1 cellular context compared by ENCODE assay signal in the genomic region with DNA sequence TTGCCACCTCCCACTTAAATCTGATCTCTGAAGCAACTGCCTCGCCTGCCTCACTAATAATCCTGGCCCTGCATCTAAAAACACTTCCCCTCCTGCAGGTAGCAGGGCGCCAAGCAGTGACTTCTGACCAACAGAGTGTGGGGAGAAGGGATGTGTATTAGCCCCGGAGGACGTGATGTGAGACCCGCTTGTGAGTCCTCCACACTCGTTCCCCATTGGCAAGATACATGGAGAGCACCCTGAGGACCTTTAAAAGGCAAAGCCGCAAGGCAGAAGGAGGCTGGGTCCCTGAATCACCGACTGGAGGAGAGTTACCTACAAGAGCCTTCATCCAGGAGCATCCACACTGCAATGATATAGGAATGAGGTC.
A peak's percentile ranks its signal among the peaks of the same experiment; 100 is the strongest.
TF ChIP-seq lines count a peak whose summit lies in the region.

No MANE protein-coding gene starts in this region.

TF ChIP-seq in HepG2, 621 proteins besides CTCF, POLR2A, EP300 and RAD21:
- peak; percentile 21; the same call in 1 of the 2 replicates for TF ChIP-seq POLR2G (IDR thresholded peaks at IDR 0.05; ENCODE audit: low read depth, low read length)
- no peak for TF ChIP-seq ZFX (CRISPR knock-in tag; IDR thresholded peaks at IDR 0.05; ENCODE audit: low read depth)
